ENCODE assay signal across 2 cellular contexts in genomic region chr10:44714451-44714850, GRCh38.
TF ChIP-seq lines count a peak whose summit lies in the region.

No MANE protein-coding gene starts in this region.

TF ChIP-seq in SK-N-SH, 30 proteins besides CTCF, POLR2A, EP300 and RAD21 (continued from another document):
- TF ChIP-seq RFX5 (IDR thresholded peaks at IDR 0.05; ENCODE audit: low read length) (no peak), CHD2 (IDR thresholded peaks at IDR 0.05; ENCODE audit: low read length, partially characterized antibody) (no peak)

TF ChIP-seq in SK-N-SH treated with all-trans-retinoic acid at 6 μM for 48 hours, 23 proteins besides CTCF, POLR2A, EP300 and RAD21 (continued from another document):
- TF ChIP-seq CSRNP3 (CRISPR knock-in tag; IDR thresholded peaks at IDR 0.05), result no peak
- no peak for TF ChIP-seq CSDC2 (CRISPR knock-in tag; IDR thresholded peaks at IDR 0.05)
- TF ChIP-seq BACH2 (CRISPR knock-in tag; IDR thresholded peaks at IDR 0.05; ENCODE audit: borderline replicate concordance), result no peak
- no peak for TF ChIP-seq OSR1 (CRISPR knock-in tag; IDR thresholded peaks at IDR 0.05)
- no peak for TF ChIP-seq ZNF8 (CRISPR knock-in tag; IDR thresholded peaks at IDR 0.05)
- no peak for TF ChIP-seq ZC3H10 (CRISPR knock-in tag; IDR thresholded peaks at IDR 0.05)
- no peak for TF ChIP-seq ZFP30 (CRISPR knock-in tag; IDR thresholded peaks at IDR 0.05)
